15 cellular contexts compared by ENCODE assay signal in genomic region chr17:17582372-17582771, GRCh38. TPM values are rescaled to one million over a fixed set of nuclear protein-coding genes. Genes with fewer than 3 reads are reported as not detected.
DNase-seq lines count a peak whose midpoint lies in the region; ATAC-seq, FAIRE-seq and TF ChIP-seq lines count a peak whose summit lies in the region.
"Had no signal": no experiment of that assay in that cellular context is flagged by ENCODE, and none has a peak within 500 bp of the region (broad histone marks: within the 10 kb centered on the region; RNA-seq: fewer than 3 reads in every experiment).

No MANE protein-coding gene starts in this region.

- intact Hi-C loops in PC-9 (cut with micrococcal nuclease; ENCODE audit: unreplicated experiment): no loop called here

- H3K4me1 ChIP-seq in PC-9 (replicated peaks; ENCODE audit: insufficient read depth): peaks cover 43% of the 10 kb centered on the region
- H3K4me1 ChIP-seq in liver (ENCODE audit: control insufficient read depth in 4 of 4, insufficient read depth in 4 of 4, low read length in 3 of 4): peaks cover 4 to 38% (median 25%) of the 10 kb centered on the region in 4 donors
- peaks cover 13% of the 10 kb centered on the region for H3K4me1 ChIP-seq in osteoblast (ENCODE audit: insufficient read depth, low read length)
- H3K4me1 ChIP-seq in SJCRH30: no peaks in the 10 kb centered on the region

- H3K9me3 ChIP-seq in PC-9 (ENCODE audit: insufficient read depth, low read depth) (no peaks in the 10 kb centered on the region), liver (ENCODE audit: control insufficient read depth in 4 of 4, low read length in 3 of 4) (no peaks in the 10 kb centered on the region), osteoblast (ENCODE audit: low read depth, low read length) (no peaks in the 10 kb centered on the region), SJCRH30 (replicated peaks) (no peaks in the 10 kb centered on the region)

- no peak for DNase-seq in PC-9
- no peak for DNase-seq in bronchial epithelial cell (ENCODE audit: low read depth)
- peak; percentile 29 for DNase-seq in osteoblast (ENCODE audit: insufficient read length, low spot score, missing footprints)
- DNase-seq in NCI-H2029 (lab: John Stamatoyannopoulos, UW): no peak
- DNase-seq in SJCRH30: no peak
- DNase-seq: C1 segment of cervical spinal cord; Calu3; CD4-positive, alpha-beta T cell; DMS 273 treated with DMSO at 0.1 percent for 48 hours; GOT3; H9 had no signal

- H3K4me3 ChIP-seq in PC-9: no peak overlapping the region
- no peak overlapping the region for H3K4me3 ChIP-seq in bronchial epithelial cell (ENCODE audit: low read depth, low read length)
- H3K4me3 ChIP-seq in liver (ENCODE audit: low read depth in 1 of 3, low read length in 3 of 3): peak overlapping the region; percentile 42 to 57 (median 48)
- no peak overlapping the region for H3K4me3 ChIP-seq in osteoblast (ENCODE audit: insufficient read depth, low read length)
- H3K4me3 ChIP-seq in SJCRH30: no peak overlapping the region

- H3K27ac ChIP-seq in PC-9 (peak overlapping the region; percentile 86), liver (ENCODE audit: low read depth in 1 of 2, low read length in 2 of 2) (peak overlapping the region; percentile 96 to 98), osteoblast (ENCODE audit: low read depth, low read length) (no peak overlapping the region), SJCRH30 (no peak overlapping the region)

- peaks cover 28% of the 10 kb centered on the region for H3K79me2 ChIP-seq in PC-9 (ENCODE audit: low read depth)
- H3K79me2 ChIP-seq in osteoblast (ENCODE audit: insufficient read depth, low read length): peaks cover 12% of the 10 kb centered on the region

- ATAC-seq in HG03108 (IDR thresholded peaks at IDR 0.05; ENCODE audit: unreplicated experiment): no peak

- peak; percentile 23 for FAIRE-seq in bronchial epithelial cell (lab: Jason Lieb, UNC)
- FAIRE-seq: A204.1, HTR-8/SVneo had no signal

- TF ChIP-seq RAD21 in liver (IDR thresholded peaks at IDR 0.05): peak in 1 of 2 donors; percentile 4

- peak overlapping the region; percentile 56 to 76 for H3K9ac ChIP-seq in liver (ENCODE audit: low read depth in 1 of 2, low read length in 2 of 2)

- WGBS in liver: 34% methylated on average over 6 of the region's 6 CpGs

- H3F3A ChIP-seq in PC-9 (ENCODE audit: insufficient read depth, low read depth): peaks cover 33% of the 10 kb centered on the region

- H3K27me3 ChIP-seq in PC-9 (ENCODE audit: insufficient read depth, low read depth) (no peaks in the 10 kb centered on the region), bronchial epithelial cell (ENCODE audit: control insufficient read depth, insufficient read depth, low read length) (no peaks in the 10 kb centered on the region), liver (ENCODE audit: control insufficient read depth in 4 of 4, insufficient read depth in 4 of 4, low read length in 3 of 4) (no peaks in the 10 kb centered on the region), osteoblast (ENCODE audit: insufficient read depth, low read length) (no peaks in the 10 kb centered on the region), SJCRH30 (no peaks in the 10 kb centered on the region)

- TF ChIP-seq CTCF in PC-9 (conservative IDR thresholded peaks at IDR 0.05) (no peak), bronchial epithelial cell (IDR thresholded peaks at IDR 0.05; ENCODE audit: insufficient read depth, low read length, severe bottlenecking) (no peak), liver (IDR thresholded peaks at IDR 0.05; ENCODE audit: low read depth, low read length, missing input control) (peak; percentile 19), osteoblast (IDR thresholded peaks at IDR 0.05; ENCODE audit: extremely low read depth, low read depth, low read length) (no peak)

- H4K20me1 ChIP-seq in PC-9 (ENCODE audit: insufficient read depth): no peaks in the 10 kb centered on the region
- no peaks in the 10 kb centered on the region for H4K20me1 ChIP-seq in osteoblast (ENCODE audit: insufficient read depth, low read length)

- POLR2A ChIA-PET in PC-9 (lab: Charles Lee; ENCODE audit: unreplicated experiment): no interaction called here

- no peak overlapping the region for H2AFZ ChIP-seq in PC-9
- no peak overlapping the region for H2AFZ ChIP-seq in osteoblast (ENCODE audit: low read length)

- H3K36me3 ChIP-seq in PC-9 (ENCODE audit: low read depth) (no peaks in the 10 kb centered on the region), bronchial epithelial cell (ENCODE audit: control insufficient read depth, insufficient read depth, low read length) (no peaks in the 10 kb centered on the region), liver (ENCODE audit: control insufficient read depth in 4 of 4, insufficient read depth in 3 of 4, low read depth in 1 of 4, low read length in 3 of 4) (no peaks in the 10 kb centered on the region), osteoblast (ENCODE audit: insufficient read depth, low read length) (no peaks in the 10 kb centered on the region), SJCRH30 (peaks cover 2% of the 10 kb centered on the region; the same call in 1 of the 2 replicates)

- no TSS peak for BruUV-seq in PC-9 (replicated peaks; lab: Mats Ljungman, UMichigan)

- CTCF ChIA-PET in PC-9 (lab: Charles Lee): no interaction called here

- H3K4me2 ChIP-seq in PC-9 (peak overlapping the region; percentile 68), osteoblast (ENCODE audit: insufficient read depth, low read length) (no peak overlapping the region)

- no peaks in the 10 kb centered on the region for H3K9me2 ChIP-seq in PC-9 (ENCODE audit: insufficient read depth)

TF ChIP-seq in liver, 16 proteins besides CTCF, POLR2A, EP300 and RAD21:
- TF ChIP-seq ATF3 (IDR thresholded peaks at IDR 0.05): no peak
- TF ChIP-seq FOXA1 (IDR thresholded peaks at IDR 0.05): peak; percentile 53
- TF ChIP-seq TAF1 (conservative IDR thresholded peaks at IDR 0.05): no peak
- TF ChIP-seq NR2F2 (IDR thresholded peaks at IDR 0.05): no peak
- TF ChIP-seq EGR1 (IDR thresholded peaks at IDR 0.05; ENCODE audit: low read depth in 2 of 2): peak in 1 of 2 donors; percentile 68
- peak; percentile 13 for TF ChIP-seq HNF4G (IDR thresholded peaks at IDR 0.05)
- TF ChIP-seq FOXA2 (IDR thresholded peaks at IDR 0.05): peak; percentile 76
- no peak for TF ChIP-seq REST (IDR thresholded peaks at IDR 0.05)
- peak; percentile 69 to 79 for TF ChIP-seq HNF4A (conservative IDR thresholded peaks at IDR 0.05)
- TF ChIP-seq GABPA (IDR thresholded peaks at IDR 0.05 in 1 of 2, conservative IDR thresholded peaks at IDR 0.05 in 1 of 2): peak in 1 of 2 donors; percentile 9
- peak; percentile 37 for TF ChIP-seq ZBTB33 (IDR thresholded peaks at IDR 0.05)
- TF ChIP-seq JUND (IDR thresholded peaks at IDR 0.05): no peak
- peak; percentile 66 for TF ChIP-seq SP1 (IDR thresholded peaks at IDR 0.05)
- no peak for TF ChIP-seq YY1 (IDR thresholded peaks at IDR 0.05)
- peak; percentile 80 for TF ChIP-seq MAX (IDR thresholded peaks at IDR 0.05)
- TF ChIP-seq RXRA (IDR thresholded peaks at IDR 0.05): peak; percentile 79 to 85

RNA-seq across cellular contexts. Expression of gene PEMT, which starts 9.1 kb away (rescaled TPM):
- total RNA-seq in PC-9 (2021): 61.2 and 107 TPM in 2 replicates
- 23.4 and 35.1 TPM in 2 replicates for total RNA-seq in bronchial epithelial cell
- total RNA-seq in liver: 100 to 1,000 TPM in 1 of 2 donors, 10 to 100 TPM in 1; 64.6 to 180 TPM
- 100 to 1,000 TPM; 189 to 211 TPM for polyA plus RNA-seq in liver
- total RNA-seq in osteoblast: 25.3 and 26.4 TPM in 2 replicates
- 62.5 and 65.2 TPM in 2 replicates for total RNA-seq in SJCRH30 (2014; rRNA removed; shearing (Covaris generic))

Comparison
In these comparisons a context has a peak if more than half of its experiments do, and no peak if none do; other contexts are left out.
1. H3K27ac ChIP-seq: peak in PC-9 (single experiment) and liver (2 of 2); none in osteoblast (single experiment) and SJCRH30 (single experiment).
2. H3K4me3 ChIP-seq: peak in liver (3 of 3); none in PC-9 (single experiment), bronchial epithelial cell (single experiment), osteoblast (single experiment) and SJCRH30 (single experiment).